ENCODE assay signal across 20 cellular contexts in genomic region chr10:101453318-101453717, GRCh38.
DNase-seq lines count a peak whose midpoint lies in the region; ATAC-seq and TF ChIP-seq lines count a peak whose summit lies in the region.
"Had no signal": no experiment of that assay in that cellular context is flagged by ENCODE, and none has a peak within 500 bp of the region (broad histone marks: within the 10 kb centered on the region; RNA-seq: fewer than 3 reads in every experiment).

No MANE protein-coding gene starts in this region.

- POLR2A ChIA-PET in HEK293 (lab: Yijun Ruan, JAX): no interaction called here
- POLR2A ChIA-PET in activated CD4-positive, alpha-beta memory T cell treated with anti-CD3 and anti-CD28 coated beads, Interleukin-2, amount 10 ng/mL, durations not matched to agents 7 days and 5 days (lab: Charles Lee): no interaction called here

- no peak overlapping the region for H3K4me3 ChIP-seq in HEK293 (ENCODE audit: low read depth, low read length)
- H3K4me3 ChIP-seq: A549, BLaER1, GM12878, GM23338, PC-9 had no signal

- peak in 1 of 2 donors; percentile 21 for ATAC-seq in natural killer cell treated with Interleukin-12 subunit alpha and Interleukin-12 subunit beta and Interleukin-15 and Interleukin-18, amount 100 ng/mL, for 72 hours
- ATAC-seq in HG02840 (IDR thresholded peaks at IDR 0.05; ENCODE audit: low FRiP score, unreplicated experiment): no peak
- ATAC-seq: A549, GM23338 had no signal

- CTCF ChIA-PET in HEK293 (lab: Yijun Ruan, JAX): interaction anchor here (0.6 to 5.2 kb wide), 5 partner anchors 8 to 98 kb away, joined by 3 to 44 read pairs (median 4); no protein-coding TSS in a partner anchor
- CTCF ChIA-PET in activated CD4-positive, alpha-beta memory T cell treated with anti-CD3 and anti-CD28 coated beads, Interleukin-2, amount 10 ng/mL, durations not matched to agents 7 days and 5 days (lab: Charles Lee): interaction anchor here (1.0 to 6.0 kb wide), 7 partner anchors 10 to 240 kb away, joined by 3 to 46 read pairs (median 3); no protein-coding TSS in a partner anchor

- H3K27ac Mint-ChIP-seq in natural killer cell treated with Interleukin-12 subunit alpha and Interleukin-12 subunit beta and Interleukin-15 and Interleukin-18, amount 100 ng/mL, for 72 hours: peak overlapping the region; percentile 50 to 74
- H3K27ac Mint-ChIP-seq in activated CD4-positive, alpha-beta memory T cell treated with anti-CD3 and anti-CD28 coated beads, Interleukin-2, amount 10 ng/mL, durations not matched to agents 7 days and 5 days: no peak overlapping the region
- H3K27ac Mint-ChIP-seq: GM23338 had no signal

- no peaks in the 10 kb centered on the region for H3K36me3 ChIP-seq in HEK293 (ENCODE audit: control insufficient read depth in 2 of 2, insufficient read depth in 1 of 2, low read length in 2 of 2)
- H3K36me3 ChIP-seq: BLaER1 had no signal

- H3K4me3 Mint-ChIP-seq in natural killer cell treated with Interleukin-12 subunit alpha and Interleukin-12 subunit beta and Interleukin-15 and Interleukin-18, amount 100 ng/mL, for 72 hours: peak overlapping the region; percentile 67
- no peak overlapping the region for H3K4me3 Mint-ChIP-seq in activated CD4-positive, alpha-beta memory T cell treated with anti-CD3 and anti-CD28 coated beads, Interleukin-2, amount 10 ng/mL, durations not matched to agents 7 days and 5 days
- H3K4me3 Mint-ChIP-seq: GM23338 had no signal

- no peak for TF ChIP-seq CTCF in HEK293 (tag by site-specific recombination; IDR thresholded peaks at IDR 0.05)

- H3K9me3 ChIP-seq in HEK293 (ENCODE audit: control insufficient read depth, insufficient read depth, low read depth, low read length): no peaks in the 10 kb centered on the region
- H3K9me3 ChIP-seq: A549, BLaER1 had no signal

- peak overlapping the region; percentile 67 for H3K27ac ChIP-seq in HEK293 (ENCODE audit: extremely low read depth, low read depth, low read length)
- H3K27ac ChIP-seq: A549, BLaER1, PC-9, RWPE1 had no signal

- H3K9me3 Mint-ChIP-seq in natural killer cell treated with Interleukin-12 subunit alpha and Interleukin-12 subunit beta and Interleukin-15 and Interleukin-18, amount 100 ng/mL, for 72 hours: no peaks in the 10 kb centered on the region
- no peaks in the 10 kb centered on the region for H3K9me3 Mint-ChIP-seq in activated CD4-positive, alpha-beta memory T cell treated with anti-CD3 and anti-CD28 coated beads, Interleukin-2, amount 10 ng/mL, durations not matched to agents 7 days and 5 days
- H3K9me3 Mint-ChIP-seq: CD4-positive, alpha-beta memory T cell; GM23338 had no signal

- peaks cover 63% of the 10 kb centered on the region for H3K4me1 ChIP-seq in HEK293 (ENCODE audit: control insufficient read depth, insufficient read depth, low read length)
- H3K4me1 ChIP-seq: A549 had no signal

- peak; percentile 67 for DNase-seq in amniotic epithelial cell (ENCODE audit: low read depth)
- peak; percentile 5 for DNase-seq in fibroblast of peridontal ligament (ENCODE audit: extremely low read depth)
- no peak for DNase-seq in natural killer cell treated with Interleukin-12 subunit alpha and Interleukin-12 subunit beta and Interleukin-15 and Interleukin-18, amount 100 ng/mL, for 72 hours (ENCODE audit: low spot score)
- DNase-seq in activated CD4-positive, alpha-beta T cell treated with anti-CD3 and anti-CD28 coated beads, Interleukin-2, amount 50 U/mL, for 48 hours: no peak
- DNase-seq in activated CD4-positive, alpha-beta memory T cell treated with anti-CD3 and anti-CD28 coated beads, Interleukin-2, amount 10 ng/mL, durations not matched to agents 7 days and 5 days: no peak
- no peak for DNase-seq in central memory CD4-positive, alpha-beta T cell
- DNase-seq: DMS53, EL, NCI-H1694 treated with DMSO at 0.1 percent for 48 hours, NCI-H510A treated with DMSO at 0.1 percent for 48 hours, PC-9, SIG-M5 had no signal

- H3K36me3 Mint-ChIP-seq in natural killer cell treated with Interleukin-12 subunit alpha and Interleukin-12 subunit beta and Interleukin-15 and Interleukin-18, amount 100 ng/mL, for 72 hours: no peaks in the 10 kb centered on the region
- H3K36me3 Mint-ChIP-seq in activated CD4-positive, alpha-beta memory T cell treated with anti-CD3 and anti-CD28 coated beads, Interleukin-2, amount 10 ng/mL, durations not matched to agents 7 days and 5 days (ENCODE audit: low read depth): no peaks in the 10 kb centered on the region
- H3K36me3 Mint-ChIP-seq: CD4-positive, alpha-beta memory T cell had no signal

- peaks cover 19 to 29% of the 10 kb centered on the region in 2 donors for H3K4me1 Mint-ChIP-seq in natural killer cell treated with Interleukin-12 subunit alpha and Interleukin-12 subunit beta and Interleukin-15 and Interleukin-18, amount 100 ng/mL, for 72 hours (ENCODE audit: low read depth in 2 of 2)
- H3K4me1 Mint-ChIP-seq in activated CD4-positive, alpha-beta memory T cell treated with anti-CD3 and anti-CD28 coated beads, Interleukin-2, amount 10 ng/mL, durations not matched to agents 7 days and 5 days: peaks cover 22% of the 10 kb centered on the region
- H3K4me1 Mint-ChIP-seq: GM23338 had no signal

- peaks cover 15 to 19% of the 10 kb centered on the region in 2 donors for H3K27me3 Mint-ChIP-seq in natural killer cell treated with Interleukin-12 subunit alpha and Interleukin-12 subunit beta and Interleukin-15 and Interleukin-18, amount 100 ng/mL, for 72 hours
- H3K27me3 Mint-ChIP-seq in activated CD4-positive, alpha-beta memory T cell treated with anti-CD3 and anti-CD28 coated beads, Interleukin-2, amount 10 ng/mL, durations not matched to agents 7 days and 5 days: peaks cover 26% of the 10 kb centered on the region
- H3K27me3 Mint-ChIP-seq: CD4-positive, alpha-beta memory T cell had no signal

TF ChIP-seq in HEK293, 187 proteins besides CTCF, POLR2A, EP300 and RAD21:
- TF ChIP-seq ZNF404 (tag by site-specific recombination; IDR thresholded peaks at IDR 0.05): no peak
- TF ChIP-seq ZNF202 (tag by site-specific recombination; IDR thresholded peaks at IDR 0.05; ENCODE audit: borderline replicate concordance): no peak
- no peak for TF ChIP-seq ZNF521 (tag by site-specific recombination; IDR thresholded peaks at IDR 0.05)
- peak; percentile 69 for TF ChIP-seq SCRT1 (tag by site-specific recombination; IDR thresholded peaks at IDR 0.05; ENCODE audit: borderline replicate concordance)
- peak; percentile 39; the same call in 1 of the 2 replicates for TF ChIP-seq SCRT2 (tag by site-specific recombination; IDR thresholded peaks at IDR 0.05)

Comparison
In these comparisons a context has a peak if more than half of its experiments do, and no peak if none do; other contexts are left out.
1. DNase-seq: peak in amniotic epithelial cell (single experiment) and fibroblast of peridontal ligament (single experiment); none in natural killer cell treated with Interleukin-12 subunit alpha and Interleukin-12 subunit beta and Interleukin-15 and Interleukin-18, amount 100 ng/mL, for 72 hours (single experiment), activated CD4-positive, alpha-beta T cell treated with anti-CD3 and anti-CD28 coated beads, Interleukin-2, amount 50 U/mL, for 48 hours (0 of 2), activated CD4-positive, alpha-beta memory T cell treated with anti-CD3 and anti-CD28 coated beads, Interleukin-2, amount 10 ng/mL, durations not matched to agents 7 days and 5 days (single experiment) and central memory CD4-positive, alpha-beta T cell (single experiment).